ENCODE assay signal across 29 cellular contexts in genomic region chr22:41231369-41231768, GRCh38. TPM values are rescaled to one million over a fixed set of nuclear protein-coding genes. Genes with fewer than 3 reads are reported as not detected.
"Had no signal": no experiment of that assay in that cellular context is flagged by ENCODE, and none has a peak within 500 bp of the region (broad histone marks: within the 10 kb centered on the region; RNA-seq: fewer than 3 reads in every experiment).

No MANE protein-coding gene starts in this region.

- H3K4me3 ChIP-seq: ascending aorta, MG63, PC-9, SJCRH30, SK-N-MC had no signal

- H3K27me3 ChIP-seq: ascending aorta, MG63, SJCRH30 had no signal

- H3K9me3 ChIP-seq: ascending aorta, MG63, SJCRH30 had no signal

- H3K4me2 ChIP-seq: PC-9 had no signal

- H3K27ac ChIP-seq: ascending aorta, PC-9, SJCRH30, SK-N-MC had no signal

- FAIRE-seq: RCC 7860, TTC549 had no signal

- ATAC-seq: activated CD8-positive, alpha-beta T cell treated with anti-CD3 and anti-CD28 coated beads for 36 hours had no signal

- H3K4me1 ChIP-seq: ascending aorta, SJCRH30 had no signal

- DNase-seq: activated CD4-positive, alpha-beta T cell treated with anti-CD3 and anti-CD28 coated beads, Interleukin-2, amount 10 ng/mL, durations not matched to agents 24 days and 14 days; activated CD4-positive, alpha-beta T cell treated with anti-CD3 and anti-CD28 coated beads, Interleukin-2, amount 50 U/mL, for 4 hours; activated CD8-positive, alpha-beta T cell treated with anti-CD3 and anti-CD28 coated beads for 36 hours; activated gamma-delta T cell; activated naive CD4-positive, alpha-beta T cell treated with Interleukin-2 at 50 U/mL for 16 hours; activated naive CD8-positive, alpha-beta T cell treated with anti-CD3 and anti-CD28 coated beads, Interleukin-2, amount 10 ng/mL, durations not matched to agents 7 days and 5 days; activated T-cell treated with anti-CD3 and anti-CD28 coated beads, Interleukin-2, amount 50 U/mL, for 24 hours; amygdala; caudate nucleus; Kasumi-1; KG1; MG63; NCI-H1048; NCI-H1436 treated with DMSO at 0.1 percent for 48 hours; NCI-H1694 treated with DMSO at 0.1 percent for 48 hours; NCI-H2029; NCI-H2107; NCI-H2171; NCI-H510A; NCI-H526; NCI-H748 treated with DMSO at 0.1 percent for 48 hours; NK-92 treated with Interleukin-12 subunit alpha and Interleukin-12 subunit beta, amount 100 ng/mL, for 24 hours; PC-9; SHP77; SJCRH30 had no signal

- H2AFZ ChIP-seq: PC-9 had no signal

RNA-seq across cellular contexts. Expression of gene CHADL, which starts 9.4 kb away (rescaled TPM):
- total RNA-seq: ascending aorta had no signal
